In genomic region chr12:79674629-79675028, GRCh38 we compare ENCODE assay signal across 18 cellular contexts. TPM values are rescaled to one million over a fixed set of nuclear protein-coding genes. Genes with fewer than 3 reads are reported as not detected.
DNase-seq lines count a peak whose midpoint lies in the region; ATAC-seq, FAIRE-seq and TF ChIP-seq lines count a peak whose summit lies in the region.
"Had no signal": no experiment of that assay in that cellular context is flagged by ENCODE, and none has a peak within 500 bp of the region (broad histone marks: within the 10 kb centered on the region; RNA-seq: fewer than 3 reads in every experiment).

No MANE protein-coding gene starts in this region.

- no peak overlapping the region for H3K9ac ChIP-seq in Karpas-422 (ENCODE audit: low read length)
- H3K9ac ChIP-seq in mesenchymal stem cell (ENCODE audit: low read length), result no peak overlapping the region

- H2BK120ac ChIP-seq in mesenchymal stem cell (ENCODE audit: low read depth, low read length), result no peak overlapping the region

- DNase-seq in GM04503 (ENCODE audit: low read depth), result peak; percentile 64
- DNase-seq in Karpas-422, result no peak
- DNase-seq in bronchial epithelial cell (ENCODE audit: low read depth), result peak; percentile 95
- peak; percentile 32 for DNase-seq in mesenchymal stem cell
- no peak for DNase-seq in activated naive CD4-positive, alpha-beta T cell (lab: John Stamatoyannopoulos, UW)
- DNase-seq in NCI-H446 treated with DMSO at 0.1 percent for 48 hours (lab: John Stamatoyannopoulos, UW), result no peak
- DNase-seq in kidney glomerular epithelial cell (lab: John Stamatoyannopoulos, UW), result no peak
- DNase-seq: activated gamma-delta T cell; H7; left ventricle myocardium inferior; NCI-H2081 treated with DMSO at 0.1 percent for 48 hours; NCI-H774; stimulated activated CD4-positive, alpha-beta T cell treated with anti-CD3 and anti-CD28 coated beads, Interleukin-12 subunit alpha, Interleukin-12 subunit beta, amount 100 ng/mL, for 4 hours; stomach had no signal

- H3K4me3 ChIP-seq in Karpas-422 (ENCODE audit: low read length), result no peak overlapping the region
- no peak overlapping the region for H3K4me3 ChIP-seq in bronchial epithelial cell (ENCODE audit: low read depth, low read length)
- no peak overlapping the region for H3K4me3 ChIP-seq in mesenchymal stem cell (ENCODE audit: insufficient read depth in 1 of 2, low read depth in 1 of 2, low read length in 2 of 2)
- H3K4me3 ChIP-seq: left ventricle myocardium inferior, stomach, vagina had no signal

- no peak overlapping the region for H2BK5ac ChIP-seq in mesenchymal stem cell (ENCODE audit: low read depth, low read length, poor library complexity, severe bottlenecking)

- H3K4me1 ChIP-seq in Karpas-422 (ENCODE audit: low read length), result peaks cover 79% of the 10 kb centered on the region
- peaks cover 3% of the 10 kb centered on the region for H3K4me1 ChIP-seq in mesenchymal stem cell (ENCODE audit: control insufficient read depth, insufficient read depth, low read depth, low read length)
- H3K4me1 ChIP-seq: left ventricle myocardium inferior had no signal

- no peaks in the 10 kb centered on the region for H3K9me3 Mint-ChIP-seq in stimulated activated memory B cell treated with anti-CD40 and anti-IgM and Interleukin-4, amounts not matched to agents 10 μg/mL and 1 μg/mL and 100 μg/mL, for 72 hours

- no peak overlapping the region for H2AK5ac ChIP-seq in mesenchymal stem cell (ENCODE audit: low read length, severe bottlenecking)

- H3K9me3 ChIP-seq in Karpas-422 (ENCODE audit: low read length) (no peaks in the 10 kb centered on the region), mesenchymal stem cell (ENCODE audit: control insufficient read depth, low read length) (no peaks in the 10 kb centered on the region)
- H3K9me3 ChIP-seq: stomach, vagina had no signal

- H3K14ac ChIP-seq in mesenchymal stem cell (ENCODE audit: low read length in 2 of 2), result no peak overlapping the region

- H3K27me3 ChIP-seq in Karpas-422 (ENCODE audit: low read length) (no peaks in the 10 kb centered on the region), bronchial epithelial cell (ENCODE audit: control insufficient read depth, insufficient read depth, low read length) (no peaks in the 10 kb centered on the region), mesenchymal stem cell (ENCODE audit: control insufficient read depth in 1 of 2, insufficient read depth in 1 of 2, low read length in 2 of 2) (no peaks in the 10 kb centered on the region)
- H3K27me3 ChIP-seq: stomach, vagina had no signal

- H3K79me2 ChIP-seq in Karpas-422 (ENCODE audit: low read length), result peaks cover 100% of the 10 kb centered on the region

- H4K8ac ChIP-seq in mesenchymal stem cell (ENCODE audit: low read length), result no peak overlapping the region

- no peak overlapping the region for H3K4me3 Mint-ChIP-seq in stimulated activated memory B cell treated with anti-CD40 and anti-IgM and Interleukin-4, amounts not matched to agents 10 μg/mL and 1 μg/mL and 100 μg/mL, for 72 hours

- H4K91ac ChIP-seq in mesenchymal stem cell (ENCODE audit: low read length), result no peak overlapping the region

- TF ChIP-seq CTCF in bronchial epithelial cell (IDR thresholded peaks at IDR 0.05; ENCODE audit: insufficient read depth, low read length, severe bottlenecking), result no peak

- H3K4ac ChIP-seq in mesenchymal stem cell (ENCODE audit: low read depth in 1 of 2, low read length in 2 of 2), result no peak overlapping the region

- no peak for FAIRE-seq in bronchial epithelial cell (lab: Jason Lieb, UNC)
- FAIRE-seq: D721Med had no signal

- no peaks in the 10 kb centered on the region for H3K9me2 ChIP-seq in Karpas-422 (replicated peaks; ENCODE audit: insufficient read depth, low read length)

- H3K4me2 ChIP-seq in Karpas-422 (ENCODE audit: low read depth, low read length, poor library complexity, severe bottlenecking), result no peak overlapping the region
- no peak overlapping the region for H3K4me2 ChIP-seq in mesenchymal stem cell (ENCODE audit: low read length, poor library complexity, severe bottlenecking)

- no peak overlapping the region for H3K18ac ChIP-seq in mesenchymal stem cell (ENCODE audit: low read depth in 1 of 2, low read length in 2 of 2)

- no peak overlapping the region for H3K27ac Mint-ChIP-seq in stimulated activated memory B cell treated with anti-CD40 and anti-IgM and Interleukin-4, amounts not matched to agents 10 μg/mL and 1 μg/mL and 100 μg/mL, for 72 hours

- H3K4me1 Mint-ChIP-seq in stimulated activated memory B cell treated with anti-CD40 and anti-IgM and Interleukin-4, amounts not matched to agents 10 μg/mL and 1 μg/mL and 100 μg/mL, for 72 hours, result peaks cover 61% of the 10 kb centered on the region

- 100% methylated on average over 1 of the region's 3 CpGs for WGBS in mesenchymal stem cell

- H2AFZ ChIP-seq in Karpas-422 (ENCODE audit: low read length) (no peak overlapping the region), mesenchymal stem cell (ENCODE audit: low read depth, low read length) (no peak overlapping the region)

- no peak overlapping the region for H2BK15ac ChIP-seq in mesenchymal stem cell (ENCODE audit: low read depth, poor library complexity, severe bottlenecking)

- H2BK12ac ChIP-seq in mesenchymal stem cell (ENCODE audit: low read length in 2 of 2), result no peak overlapping the region

- H3K36me3 ChIP-seq in Karpas-422 (ENCODE audit: insufficient read depth, low read length) (peaks cover 13% of the 10 kb centered on the region; the same call in 1 of the 2 replicates), bronchial epithelial cell (ENCODE audit: control insufficient read depth, insufficient read depth, low read length) (peaks cover 1% of the 10 kb centered on the region), mesenchymal stem cell (ENCODE audit: control insufficient read depth in 1 of 2, insufficient read depth in 2 of 2, low read depth in 1 of 2, low read length in 2 of 2) (no peaks in the 10 kb centered on the region)
- H3K36me3 ChIP-seq: left ventricle myocardium inferior, stomach, vagina had no signal

- H3K27ac ChIP-seq in Karpas-422 (ENCODE audit: low read length), result peak overlapping the region; percentile 72; the same call in 1 of the 2 replicates
- no peak overlapping the region for H3K27ac ChIP-seq in mesenchymal stem cell (ENCODE audit: low read length, poor library complexity, severe bottlenecking)
- H3K27ac ChIP-seq: left ventricle myocardium inferior, stomach, vagina had no signal

- no peaks in the 10 kb centered on the region for H3K27me3 Mint-ChIP-seq in stimulated activated memory B cell treated with anti-CD40 and anti-IgM and Interleukin-4, amounts not matched to agents 10 μg/mL and 1 μg/mL and 100 μg/mL, for 72 hours

- peaks cover 1% of the 10 kb centered on the region for H3K79me1 ChIP-seq in mesenchymal stem cell (replicated peaks; ENCODE audit: low read length, poor library complexity, severe bottlenecking)

- H3K36me3 Mint-ChIP-seq in stimulated activated memory B cell treated with anti-CD40 and anti-IgM and Interleukin-4, amounts not matched to agents 10 μg/mL and 1 μg/mL and 100 μg/mL, for 72 hours, result peaks cover 11% of the 10 kb centered on the region

- H4K20me1 ChIP-seq in Karpas-422 (ENCODE audit: insufficient read depth, low read depth, low read length), result peaks cover 4% of the 10 kb centered on the region; the same call in 1 of the 2 replicates

- no peak for ATAC-seq in stimulated activated memory B cell treated with anti-CD40 and anti-IgM and Interleukin-4, amounts not matched to agents 10 μg/mL and 1 μg/mL and 100 μg/mL, for 72 hours
- ATAC-seq: Right ventricle myocardium inferior had no signal

- no peak overlapping the region for H3K23ac ChIP-seq in mesenchymal stem cell (ENCODE audit: low read length in 2 of 2)

RNA-seq across cellular contexts. Expression of gene PAWR, which starts 16.1 kb away (rescaled TPM):
- total RNA-seq in Karpas-422 (2014; rRNA removed; shearing (Covaris generic); ENCODE audit: low replicate concordance), result 83.2 and 184 TPM in 2 replicates
- 69.2 and 100 TPM in 2 replicates for total RNA-seq in bronchial epithelial cell
- 15.1 TPM for polyA plus RNA-seq in mesenchymal stem cell (2013, experiment 1 of 2)
- 15.9 TPM for polyA plus RNA-seq in mesenchymal stem cell (2013, experiment 2 of 2)

Comparison
In these comparisons a context has a peak if more than half of its experiments do, and no peak if none do; other contexts are left out.
1. DNase-seq: peak in GM04503 (single experiment), bronchial epithelial cell (single experiment) and mesenchymal stem cell (single experiment); none in Karpas-422 (single experiment), activated naive CD4-positive, alpha-beta T cell (0 of 4), NCI-H446 treated with DMSO at 0.1 percent for 48 hours (single experiment) and kidney glomerular epithelial cell (single experiment).